1 cellular context compared by ENCODE assay signal in genomic region chr16:81696959-81697293, GRCh38.
TF ChIP-seq lines count a peak whose summit lies in the region.

No MANE protein-coding gene starts in this region.

TF ChIP-seq in H1, 55 proteins besides CTCF, POLR2A, EP300 and RAD21:
- TF ChIP-seq FOSL1 (IDR thresholded peaks at IDR 0.05; ENCODE audit: insufficient read depth, low read depth, low read length) (no peak), ATF3 (IDR thresholded peaks at IDR 0.05; ENCODE audit: insufficient read depth, low read depth, low read length) (no peak), GTF2F1 (IDR thresholded peaks at IDR 0.05; ENCODE audit: borderline replicate concordance, low read depth, low read length) (no peak), HDAC2 (IDR thresholded peaks at IDR 0.05; ENCODE audit: borderline replicate concordance in 1 of 2, low read depth in 2 of 2, low read length in 2 of 2) (no peak), BCL11A (IDR thresholded peaks at IDR 0.05; ENCODE audit: low read depth in 2 of 2, low read length in 2 of 2) (no peak), KDM4A (IDR thresholded peaks at IDR 0.05; ENCODE audit: low read depth, low read length, severe bottlenecking) (no peak), PHF8 (conservative IDR thresholded peaks at IDR 0.05; ENCODE audit: low read depth, low read length) (no peak), BACH1 (IDR thresholded peaks at IDR 0.05; ENCODE audit: low read length) (no peak), USF2 (IDR thresholded peaks at IDR 0.05; ENCODE audit: low read length) (no peak), MAX (IDR thresholded peaks at IDR 0.05) (no peak), RNF2 (IDR thresholded peaks at IDR 0.05; ENCODE audit: borderline replicate concordance, low read depth, low read length, missing control alignments, poor library complexity, severe bottlenecking) (no peak), JUND (IDR thresholded peaks at IDR 0.05; ENCODE audit: low read length) (no peak), ZNF274 (IDR thresholded peaks at IDR 0.05; ENCODE audit: borderline replicate concordance, extremely low read depth, low read length) (no peak), CREB1 (IDR thresholded peaks at IDR 0.05) (no peak)
